27 cellular contexts compared by ENCODE assay signal in the genomic region with DNA sequence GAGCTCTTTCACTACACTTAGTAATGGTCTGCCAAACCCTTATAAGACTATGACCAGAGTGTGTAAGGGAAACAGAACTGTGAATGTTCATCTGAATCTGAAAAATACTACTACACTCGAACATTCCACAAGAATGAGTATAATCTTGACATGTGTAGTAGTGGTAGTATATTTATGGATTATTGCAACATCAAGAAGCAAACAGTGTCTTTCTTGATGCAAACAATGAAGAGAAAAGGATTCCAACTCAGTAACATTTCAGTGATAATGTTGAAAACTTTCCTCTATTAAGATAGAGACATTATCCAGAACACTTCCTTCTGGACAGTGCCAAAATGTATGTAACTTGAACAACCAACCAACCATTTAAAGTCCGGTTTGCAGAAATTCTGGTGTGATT.
DNase-seq lines count a peak whose midpoint lies in the region; ATAC-seq, FAIRE-seq and TF ChIP-seq lines count a peak whose summit lies in the region.
"Had no signal": no experiment of that assay in that cellular context is flagged by ENCODE, and none has a peak within 500 bp of the region (broad histone marks: within the 10 kb centered on the region; RNA-seq: fewer than 3 reads in every experiment).

No MANE protein-coding gene starts in this region.

- H3K4me1 ChIP-seq in A549 (peaks cover 5% of the 10 kb centered on the region; the same call in 2 of the 3 replicates), upper lobe of left lung (no peaks in the 10 kb centered on the region)
- H3K4me1 ChIP-seq: Caco-2, lower lobe of right lung, transverse colon had no signal

- no peaks in the 10 kb centered on the region for H3K27me3 ChIP-seq in upper lobe of left lung
- H3K27me3 ChIP-seq: BLaER1, transverse colon had no signal

- H3K4me3 ChIP-seq in A549 (no peak overlapping the region), epithelial cell of esophagus (ENCODE audit: low read length) (no peak overlapping the region), upper lobe of left lung (no peak overlapping the region)
- H3K4me3 ChIP-seq: BLaER1, GM12878, lower lobe of right lung, transverse colon had no signal

- H3K27ac Mint-ChIP-seq in chondrocyte (ENCODE audit: unreplicated experiment): no peak overlapping the region
- H3K27ac Mint-ChIP-seq: activated naive CD8-positive, alpha-beta T cell treated with anti-CD3 and anti-CD28 coated beads for 36 hours; activated T-helper 2 cell treated with anti-CD3 and anti-CD28 coated beads, Interferon-gamma antibody, Interleukin-2, Interleukin-4, amounts not matched to agents 10 μg/mL and 5 μg/mL and 100 μg/mL, durations not matched to agents 14 hours and 24 hours and 36 hours; stimulated activated naive CD8-positive, alpha-beta T cell treated with anti-CD3 and anti-CD28 coated beads, Interleukin-15, amount 100 ng/mL, for 72 hours had no signal

- no peak overlapping the region for H3K4me3 Mint-ChIP-seq in chondrocyte (ENCODE audit: unreplicated experiment)
- H3K4me3 Mint-ChIP-seq: activated naive CD8-positive, alpha-beta T cell treated with anti-CD3 and anti-CD28 coated beads for 36 hours; neural crest cell; stimulated activated naive CD8-positive, alpha-beta T cell treated with anti-CD3 and anti-CD28 coated beads, Interleukin-15, amount 100 ng/mL, for 72 hours had no signal

- H3K9me3 Mint-ChIP-seq in chondrocyte (ENCODE audit: low read depth): no peaks in the 10 kb centered on the region
- H3K9me3 Mint-ChIP-seq: activated naive CD8-positive, alpha-beta T cell treated with anti-CD3 and anti-CD28 coated beads for 36 hours; activated T-helper 2 cell treated with anti-CD3 and anti-CD28 coated beads, Interferon-gamma antibody, Interleukin-2, Interleukin-4, amounts not matched to agents 10 μg/mL and 5 μg/mL and 100 μg/mL, durations not matched to agents 14 hours and 24 hours and 36 hours; neural crest cell; stimulated activated naive CD8-positive, alpha-beta T cell treated with anti-CD3 and anti-CD28 coated beads, Interleukin-15, amount 100 ng/mL, for 72 hours had no signal

- FAIRE-seq in A549 (lab: Jason Lieb, UNC): no peak
- FAIRE-seq: A204.1, GM12878, kidney had no signal

- H3K4me2 ChIP-seq in A549: peak overlapping the region; percentile 24; the same call in 2 of the 3 replicates
- H3K4me2 ChIP-seq: BLaER1 had no signal

- no peaks in the 10 kb centered on the region for H3K4me1 Mint-ChIP-seq in chondrocyte (ENCODE audit: low read depth)
- H3K4me1 Mint-ChIP-seq: activated naive CD8-positive, alpha-beta T cell treated with anti-CD3 and anti-CD28 coated beads for 36 hours; stimulated activated naive CD8-positive, alpha-beta T cell treated with anti-CD3 and anti-CD28 coated beads, Interleukin-15, amount 100 ng/mL, for 72 hours had no signal

- H3K36me3 ChIP-seq in upper lobe of left lung: no peaks in the 10 kb centered on the region
- H3K36me3 ChIP-seq: BLaER1, lower lobe of right lung, transverse colon had no signal

- WGBS in A549 (ENCODE audit: missing lambda C conversion rate): 42% methylated on average over 2 of the region's 2 CpGs
- 39 to 59% methylated on average over 2 of the region's 2 CpGs for WGBS in upper lobe of left lung, 2 donors

- CTCF ChIA-PET in A549 (lab: Yijun Ruan, JAX): interaction anchor here (0.7 kb wide), 1 partner anchor 51 kb away, joined by 3 read pairs; no protein-coding TSS in a partner anchor

- H3K9me3 ChIP-seq in A549 (no peaks in the 10 kb centered on the region), upper lobe of left lung (no peaks in the 10 kb centered on the region)
- H3K9me3 ChIP-seq: BLaER1, Caco-2, lower lobe of right lung, transverse colon had no signal

- TF ChIP-seq CTCF in A549 (IDR thresholded peaks at IDR 0.05) (no peak), epithelial cell of esophagus (IDR thresholded peaks at IDR 0.05; ENCODE audit: insufficient read depth, low read depth, low read length, missing control alignments) (no peak), chondrocyte (IDR thresholded peaks at IDR 0.05) (no peak), upper lobe of left lung (IDR thresholded peaks at IDR 0.05) (no peak)

- H3K27ac ChIP-seq in A549: peak overlapping the region in 1 of 2 experiments; percentile 50; a peak in 2 of 6 replicates
- no peak overlapping the region for H3K27ac ChIP-seq in upper lobe of left lung
- H3K27ac ChIP-seq: BLaER1, lower lobe of right lung had no signal

- TF ChIP-seq RAD21 in A549 (conservative IDR thresholded peaks at IDR 0.05 in 1 of 2, IDR thresholded peaks at IDR 0.05 in 1 of 2): no peak; a peak in 1 of 5 replicates

- H3K36me3 Mint-ChIP-seq in chondrocyte (ENCODE audit: low read depth): no peaks in the 10 kb centered on the region
- H3K36me3 Mint-ChIP-seq: activated naive CD8-positive, alpha-beta T cell treated with anti-CD3 and anti-CD28 coated beads for 36 hours had no signal

- TF ChIP-seq EP300 in A549 (IDR thresholded peaks at IDR 0.05) (no peak), upper lobe of left lung (IDR thresholded peaks at IDR 0.05) (no peak)

- H3K27me3 Mint-ChIP-seq in chondrocyte (ENCODE audit: low read depth): peaks cover 7% of the 10 kb centered on the region

- POLR2A ChIA-PET in A549 (lab: Yijun Ruan, JAX): no interaction called here

- ATAC-seq in A549 (no peak), GM18498 (IDR thresholded peaks at IDR 0.05; ENCODE audit: unreplicated experiment) (no peak), upper lobe of left lung (ENCODE audit: low FRiP score in 2 of 2) (no peak)
- ATAC-seq: GM12878; lower lobe of right lung; sciatic nerve; stimulated activated naive CD8-positive, alpha-beta T cell treated with anti-CD3 and anti-CD28 coated beads, Interleukin-15, amount 100 ng/mL, for 72 hours had no signal

- DNase-seq in A549 (ENCODE audit: low read depth in 1 of 2, low spot score in 1 of 2): no peak
- peak; percentile 2 for DNase-seq in NCI-H226
- peak; percentile 24 for DNase-seq in epithelial cell of esophagus (ENCODE audit: low read depth)
- DNase-seq in iris pigment epithelial cell (ENCODE audit: low read depth): peak; percentile 33
- no peak for DNase-seq in chondrocyte (ENCODE audit: low spot score)
- no peak for DNase-seq in CD1c-positive myeloid dendritic cell (ENCODE audit: extremely low spot score)
- no peak for DNase-seq in upper lobe of left lung
- DNase-seq: activated CD8-positive, alpha-beta memory T cell treated with anti-CD3 and anti-CD28 coated beads, Interleukin-2, amount 50 U/mL, for 48 hours; activated naive CD8-positive, alpha-beta T cell treated with anti-CD3 and anti-CD28 coated beads for 36 hours; Caco-2; DMS79 treated with DMSO at 0.1 percent for 48 hours; Kasumi-1; kidney; lower lobe of right lung; NCI-H1105; NCI-H2029 treated with DMSO at 0.1 percent for 48 hours; NCI-H345; NCI-H774; stimulated activated naive CD8-positive, alpha-beta T cell treated with anti-CD3 and anti-CD28 coated beads, Interleukin-15, amount 100 ng/mL, for 72 hours; transverse colon had no signal

- TF ChIP-seq POLR2A in A549 (IDR thresholded peaks at IDR 0.05; ENCODE audit: low read length): no peak
- no peak for TF ChIP-seq POLR2A in upper lobe of left lung (IDR thresholded peaks at IDR 0.05)

TF ChIP-seq in A549, 52 proteins besides CTCF, POLR2A, EP300 and RAD21:
- TF ChIP-seq ZNF302 (CRISPR knock-in tag; IDR thresholded peaks at IDR 0.05): no peak
- TF ChIP-seq RARB (CRISPR knock-in tag; IDR thresholded peaks at IDR 0.05): no peak
- peak; percentile 64 to 65; a peak in 3 of 4 replicates for TF ChIP-seq CEBPB (IDR thresholded peaks at IDR 0.05)
- TF ChIP-seq, protein P1, sequence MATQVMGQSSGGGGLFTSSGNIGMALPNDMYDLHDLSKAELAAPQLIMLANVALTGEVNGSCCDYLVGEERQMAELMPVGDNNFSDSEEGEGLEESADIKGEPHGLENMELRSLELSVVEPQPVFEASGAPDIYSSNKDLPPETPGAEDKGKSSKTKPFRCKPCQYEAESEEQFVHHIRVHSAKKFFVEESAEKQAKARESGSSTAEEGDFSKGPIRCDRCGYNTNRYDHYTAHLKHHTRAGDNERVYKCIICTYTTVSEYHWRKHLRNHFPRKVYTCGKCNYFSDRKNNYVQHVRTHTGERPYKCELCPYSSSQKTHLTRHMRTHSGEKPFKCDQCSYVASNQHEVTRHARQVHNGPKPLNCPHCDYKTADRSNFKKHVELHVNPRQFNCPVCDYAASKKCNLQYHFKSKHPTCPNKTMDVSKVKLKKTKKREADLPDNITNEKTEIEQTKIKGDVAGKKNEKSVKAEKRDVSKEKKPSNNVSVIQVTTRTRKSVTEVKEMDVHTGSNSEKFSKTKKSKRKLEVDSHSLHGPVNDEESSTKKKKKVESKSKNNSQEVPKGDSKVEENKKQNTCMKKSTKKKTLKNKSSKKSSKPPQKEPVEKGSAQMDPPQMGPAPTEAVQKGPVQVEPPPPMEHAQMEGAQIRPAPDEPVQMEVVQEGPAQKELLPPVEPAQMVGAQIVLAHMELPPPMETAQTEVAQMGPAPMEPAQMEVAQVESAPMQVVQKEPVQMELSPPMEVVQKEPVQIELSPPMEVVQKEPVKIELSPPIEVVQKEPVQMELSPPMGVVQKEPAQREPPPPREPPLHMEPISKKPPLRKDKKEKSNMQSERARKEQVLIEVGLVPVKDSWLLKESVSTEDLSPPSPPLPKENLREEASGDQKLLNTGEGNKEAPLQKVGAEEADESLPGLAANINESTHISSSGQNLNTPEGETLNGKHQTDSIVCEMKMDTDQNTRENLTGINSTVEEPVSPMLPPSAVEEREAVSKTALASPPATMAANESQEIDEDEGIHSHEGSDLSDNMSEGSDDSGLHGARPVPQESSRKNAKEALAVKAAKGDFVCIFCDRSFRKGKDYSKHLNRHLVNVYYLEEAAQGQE (IDR thresholded peaks at IDR 0.05): no peak

Comparison
In these comparisons a context has a peak if more than half of its experiments do, and no peak if none do; other contexts are left out.
1. DNase-seq: peak in NCI-H226 (single experiment), epithelial cell of esophagus (single experiment) and iris pigment epithelial cell (single experiment); none in A549 (0 of 2), chondrocyte (single experiment), CD1c-positive myeloid dendritic cell (single experiment) and upper lobe of left lung (0 of 2).